ENCODE assay signal across 17 cellular contexts in genomic region chr10:28577506-28577905, GRCh38. TPM values are rescaled to one million over a fixed set of nuclear protein-coding genes. Genes with fewer than 3 reads are reported as not detected.
DNase-seq lines count a peak whose midpoint lies in the region; ATAC-seq and TF ChIP-seq lines count a peak whose summit lies in the region.
"Had no signal": no experiment of that assay in that cellular context is flagged by ENCODE, and none has a peak within 500 bp of the region (broad histone marks: within the 10 kb centered on the region; RNA-seq: fewer than 3 reads in every experiment).

No MANE protein-coding gene starts in this region.

- WGBS in smooth muscle cell (ENCODE audit: low lambda C conversion rate) = 91% methylated on average over 4 of the region's 4 CpGs

- DNase-seq in cardiac muscle cell (ENCODE audit: low read depth in 1 of 2, low spot score in 1 of 2) (no peak), right atrium auricular region (ENCODE audit: low spot score) (no peak), chondrocyte (ENCODE audit: low spot score) (no peak), progenitor cell of endocrine pancreas (ENCODE audit: low spot score, unreplicated experiment) (no peak), iPS-NIHi7 (ENCODE audit: extremely low spot score) (no peak), sciatic nerve (ENCODE audit: low spot score) (no peak), smooth muscle cell (lab: John Stamatoyannopoulos, UW; ENCODE audit: unreplicated experiment) (no peak)
- no peak for DNase-seq in CD8-positive, alpha-beta memory T cell
- DNase-seq: BE2C; CD8-positive, alpha-beta T cell; NCI-H1092 treated with DMSO at 0.1 percent for 48 hours; NCI-H1694; NCI-H2081 treated with DMSO at 0.1 percent for 48 hours; SHP77 had no signal

- intact Hi-C loops in sciatic nerve (cut with DNase I) = no loop called here

- POLR2A ChIA-PET in CD8-positive, alpha-beta memory T cell (lab: Charles Lee) = no interaction called here

- H3K27me3 Mint-ChIP-seq in CD8-positive, alpha-beta memory T cell = no peaks in the 10 kb centered on the region
- no peaks in the 10 kb centered on the region for H3K27me3 Mint-ChIP-seq in chondrocyte (ENCODE audit: low read depth)
- no peaks in the 10 kb centered on the region for H3K27me3 Mint-ChIP-seq in progenitor cell of endocrine pancreas

- H3K9me3 ChIP-seq in cardiac muscle cell (ENCODE audit: low read depth) (no peaks in the 10 kb centered on the region), right atrium auricular region (no peaks in the 10 kb centered on the region), smooth muscle cell (replicated peaks; ENCODE audit: low read depth) (no peaks in the 10 kb centered on the region)
- no peaks in the 10 kb centered on the region for H3K9me3 ChIP-seq in CD8-positive, alpha-beta memory T cell (ENCODE audit: low read length)
- H3K9me3 ChIP-seq: BE2C had no signal

- peaks cover 81 to 100% (median 91%) of the 10 kb centered on the region in 3 donors for H3K4me1 Mint-ChIP-seq in CD8-positive, alpha-beta memory T cell
- H3K4me1 Mint-ChIP-seq in chondrocyte (ENCODE audit: low read depth) = peaks cover 67% of the 10 kb centered on the region
- peaks cover 32% of the 10 kb centered on the region for H3K4me1 Mint-ChIP-seq in progenitor cell of endocrine pancreas (ENCODE audit: low read depth)

- H3K27ac ChIP-seq in cardiac muscle cell (peak overlapping the region; percentile 63), right atrium auricular region (no peak overlapping the region), smooth muscle cell (ENCODE audit: low read depth) (no peak overlapping the region)
- H3K27ac ChIP-seq in CD8-positive, alpha-beta memory T cell (ENCODE audit: low read depth, low read length) = no peak overlapping the region

- H3K27ac Mint-ChIP-seq in CD8-positive, alpha-beta memory T cell = peak overlapping the region in 5 of 8 donors; percentile 1 to 52 (median 7)
- peak overlapping the region; percentile 28 for H3K27ac Mint-ChIP-seq in chondrocyte (ENCODE audit: unreplicated experiment)
- H3K27ac Mint-ChIP-seq in progenitor cell of endocrine pancreas = peak overlapping the region; percentile 44
- H3K27ac Mint-ChIP-seq: CD8-positive, alpha-beta T cell; GM23338 had no signal

- H3K36me3 ChIP-seq in cardiac muscle cell (peaks cover 9% of the 10 kb centered on the region), right atrium auricular region (peaks cover 5% of the 10 kb centered on the region), smooth muscle cell (ENCODE audit: low read depth) (no peaks in the 10 kb centered on the region)
- H3K36me3 ChIP-seq in CD8-positive, alpha-beta memory T cell (ENCODE audit: insufficient read depth, low read length) = no peaks in the 10 kb centered on the region

- H3K9me3 Mint-ChIP-seq in CD8-positive, alpha-beta memory T cell = no peaks in the 10 kb centered on the region
- H3K9me3 Mint-ChIP-seq in chondrocyte (ENCODE audit: low read depth) = no peaks in the 10 kb centered on the region
- no peaks in the 10 kb centered on the region for H3K9me3 Mint-ChIP-seq in progenitor cell of endocrine pancreas (ENCODE audit: low read depth)
- H3K9me3 Mint-ChIP-seq: CD8-positive, alpha-beta T cell; GM23338 had no signal

- H4K20me1 ChIP-seq in smooth muscle cell (ENCODE audit: low read depth) = peaks cover 100% of the 10 kb centered on the region

- H3K4me1 ChIP-seq in cardiac muscle cell (ENCODE audit: low read depth) (peaks cover 58% of the 10 kb centered on the region), right atrium auricular region (peaks cover 0 to 56% of the 10 kb centered on the region in 2 donors), smooth muscle cell (ENCODE audit: low read depth) (no peaks in the 10 kb centered on the region)
- peaks cover 61% of the 10 kb centered on the region for H3K4me1 ChIP-seq in CD8-positive, alpha-beta memory T cell (ENCODE audit: insufficient read depth, low read length)
- H3K4me1 ChIP-seq: BE2C had no signal

- CTCF ChIA-PET in CD8-positive, alpha-beta memory T cell (lab: Charles Lee) = no interaction called here

- H3K4me3 ChIP-seq in cardiac muscle cell (no peak overlapping the region), right atrium auricular region (no peak overlapping the region), smooth muscle cell (no peak overlapping the region)
- no peak overlapping the region for H3K4me3 ChIP-seq in CD8-positive, alpha-beta memory T cell (ENCODE audit: low read length)
- H3K4me3 ChIP-seq: GM23338, K562 had no signal

- no peak overlapping the region for H3K4me2 ChIP-seq in smooth muscle cell
- H3K4me2 ChIP-seq: GM23338 had no signal

- TF ChIP-seq CTCF in cardiac muscle cell (IDR thresholded peaks at IDR 0.05; ENCODE audit: low read depth, low read length) (no peak), right atrium auricular region (IDR thresholded peaks at IDR 0.05) (no peak), chondrocyte (IDR thresholded peaks at IDR 0.05) (no peak), progenitor cell of endocrine pancreas (IDR thresholded peaks at IDR 0.05; ENCODE audit: unreplicated experiment) (no peak), smooth muscle cell (IDR thresholded peaks at IDR 0.05; ENCODE audit: borderline replicate concordance, insufficient read depth, poor library complexity, severe bottlenecking) (no peak)

- H3K9ac ChIP-seq in smooth muscle cell (ENCODE audit: low read depth) = no peak overlapping the region

- H3K4me3 Mint-ChIP-seq in CD8-positive, alpha-beta memory T cell = peak overlapping the region in 3 of 7 donors; percentile 13 to 33 (median 16)
- H3K4me3 Mint-ChIP-seq in chondrocyte (ENCODE audit: unreplicated experiment) (no peak overlapping the region), progenitor cell of endocrine pancreas (ENCODE audit: low read depth) (no peak overlapping the region)
- H3K4me3 Mint-ChIP-seq: CD8-positive, alpha-beta T cell; GM23338 had no signal

- H3K79me2 ChIP-seq in smooth muscle cell (ENCODE audit: low read depth) = peaks cover 100% of the 10 kb centered on the region

- H3K36me3 Mint-ChIP-seq in CD8-positive, alpha-beta memory T cell = peaks cover 0 to 70% (median 4%) of the 10 kb centered on the region in 3 donors
- peaks cover 9% of the 10 kb centered on the region for H3K36me3 Mint-ChIP-seq in chondrocyte (ENCODE audit: low read depth)
- H3K36me3 Mint-ChIP-seq in progenitor cell of endocrine pancreas (ENCODE audit: insufficient read depth) = peaks cover 7% of the 10 kb centered on the region

- no peak for ATAC-seq in sciatic nerve
- ATAC-seq: CD8-positive, alpha-beta T cell; GM23338; HCT116; K562 had no signal

- H3F3A ChIP-seq in smooth muscle cell (ENCODE audit: low read depth) = peaks cover 17% of the 10 kb centered on the region

- no peaks in the 10 kb centered on the region for H3K27me3 ChIP-seq in cardiac muscle cell
- H3K27me3 ChIP-seq in right atrium auricular region = no peaks in the 10 kb centered on the region
- no peaks in the 10 kb centered on the region for H3K27me3 ChIP-seq in CD8-positive, alpha-beta memory T cell (ENCODE audit: insufficient read depth, low read length, poor library complexity, severe bottlenecking)
- H3K27me3 ChIP-seq in smooth muscle cell (ENCODE audit: low read depth) = no peaks in the 10 kb centered on the region
- H3K27me3 ChIP-seq: BE2C had no signal

- H2AFZ ChIP-seq in smooth muscle cell (ENCODE audit: low read depth) = no peak overlapping the region
- H2AFZ ChIP-seq: GM23338 had no signal

RNA-seq across cellular contexts. Expression of gene WAC, which starts 44.6 kb away (rescaled TPM):
- 113 and 141 TPM in 2 replicates for total RNA-seq in cardiac muscle cell
- polyA plus RNA-seq in cardiac muscle cell = 72.2 and 109 TPM in 2 replicates
- 10 to 100 TPM; 75.4 to 94.1 TPM for total RNA-seq in right atrium auricular region
- total RNA-seq in CD8-positive, alpha-beta memory T cell = 100 to 1,000 TPM; 134 to 142 TPM
- polyA plus RNA-seq in CD8-positive, alpha-beta memory T cell = 119 TPM
- total RNA-seq in chondrocyte = 91.1 to 97.7 TPM (median 93.2 TPM) in 3 replicates
- 133 and 140 TPM in 2 replicates for total RNA-seq in progenitor cell of endocrine pancreas
- 148 TPM for total RNA-seq in sciatic nerve
- total RNA-seq in smooth muscle cell = 97.5 and 121 TPM in 2 replicates
- polyA plus RNA-seq in smooth muscle cell = 52.2 and 78.4 TPM in 2 replicates
